Comparison of ENCODE assay signal across 18 cellular contexts in the genomic region with DNA sequence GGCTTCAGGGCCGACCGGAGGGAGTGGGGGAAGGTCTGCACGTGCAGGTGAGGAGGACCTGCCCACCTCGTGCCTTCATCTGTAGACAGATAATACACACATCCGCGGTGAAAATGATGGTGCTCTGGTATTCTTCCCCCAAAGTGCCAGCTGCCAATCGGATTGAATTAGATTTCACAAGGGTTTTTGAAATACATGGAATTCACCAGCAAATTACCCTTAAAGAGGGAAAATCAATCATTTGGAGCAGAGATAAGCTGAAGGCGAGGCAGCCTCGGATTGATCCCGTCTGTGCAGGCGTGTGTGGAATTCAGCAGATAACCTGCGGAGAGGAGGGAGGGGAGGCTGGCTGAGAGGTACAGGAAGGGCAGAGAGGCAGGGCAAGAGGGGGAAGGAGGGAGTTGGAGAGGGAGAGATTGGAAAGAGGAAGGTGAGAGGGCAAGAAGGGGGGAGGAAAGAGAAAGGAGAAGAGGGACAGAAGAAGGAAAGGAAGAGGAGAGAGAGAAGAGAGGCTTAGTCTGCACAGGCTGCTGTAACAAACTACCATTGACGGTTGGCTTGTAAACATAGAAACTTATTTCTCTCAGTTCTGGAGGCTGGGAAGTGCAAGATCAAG.
DNase-seq lines count a peak whose midpoint lies in the region; ATAC-seq and TF ChIP-seq lines count a peak whose summit lies in the region.
"Had no signal": no experiment of that assay in that cellular context is flagged by ENCODE, and none has a peak within 500 bp of the region (broad histone marks: within the 10 kb centered on the region; RNA-seq: fewer than 3 reads in every experiment).

No MANE protein-coding gene starts in this region.

- no peak overlapping the region for H2BK5ac ChIP-seq in mesenchymal stem cell (ENCODE audit: low read depth, low read length, poor library complexity, severe bottlenecking)

- H3K27ac Mint-ChIP-seq in activated T-helper 17 cell treated with anti-CD3 and anti-CD28 coated beads, Interleukin-2, amount 50 U/mL, for 72 hours: peak overlapping the region; percentile 23
- H3K27ac Mint-ChIP-seq: T-helper 2 cell treated with Interferon-gamma antibody and Interleukin-4, amounts not matched to agents 5 μg/mL and 100 μg/mL, for 36 hours had no signal

- H3K79me1 ChIP-seq in mesenchymal stem cell (replicated peaks; ENCODE audit: low read length, poor library complexity, severe bottlenecking): no peaks in the 10 kb centered on the region

- DNase-seq in MV-4-11 (lab: John Stamatoyannopoulos, UW) (peak; percentile 16), right lobe of liver (peak in 1 of 3 donors; percentile 44), NCI-H510A treated with DMSO at 0.1 percent for 48 hours (lab: John Stamatoyannopoulos, UW) (no peak), GM19240 (ENCODE audit: insufficient read length, low spot score) (no peak), mesenchymal stem cell (no peak)
- DNase-seq: brain microvascular endothelial cell, DMS 273 treated with DMSO at 0.1 percent for 48 hours, foreskin fibroblast, GDM1, NCI-H1048, retina had no signal

- TF ChIP-seq CTCF in right lobe of liver (IDR thresholded peaks at IDR 0.05): no peak

- H3K27me3 Mint-ChIP-seq in activated T-helper 17 cell treated with anti-CD3 and anti-CD28 coated beads, Interleukin-2, amount 50 U/mL, for 72 hours: peaks cover 3% of the 10 kb centered on the region

- H3K4ac ChIP-seq in mesenchymal stem cell (ENCODE audit: low read depth in 1 of 2, low read length in 2 of 2): no peak overlapping the region

- H3K36me3 Mint-ChIP-seq in activated T-helper 17 cell treated with anti-CD3 and anti-CD28 coated beads, Interleukin-2, amount 50 U/mL, for 72 hours (ENCODE audit: low read depth): no peaks in the 10 kb centered on the region

- no peak for ATAC-seq in activated T-helper 17 cell treated with anti-CD3 and anti-CD28 coated beads, Interleukin-2, amount 50 U/mL, for 72 hours (replicated peaks)
- ATAC-seq in right lobe of liver: peak in 2 of 4 donors; percentile 3 to 12
- ATAC-seq in HG03521 (IDR thresholded peaks at IDR 0.05; ENCODE audit: unreplicated experiment): no peak
- ATAC-seq: GM12878, HCT116 had no signal

- peak overlapping the region; percentile 30 to 88 (median 57); a peak in 21 of 22 replicates for H3K4me2 ChIP-seq in BLaER1 treated with 17β-estradiol and CSF1 and Interleukin-3, amounts not matched to agents 10 nM and 100 nM
- no peak overlapping the region for H3K4me2 ChIP-seq in mesenchymal stem cell (ENCODE audit: low read length, poor library complexity, severe bottlenecking)

- H4K20me1 ChIP-seq in BLaER1 treated with 17β-estradiol and CSF1 and Interleukin-3, amounts not matched to agents 10 nM and 100 nM: no peaks in the 10 kb centered on the region

- H2BK120ac ChIP-seq in mesenchymal stem cell (ENCODE audit: low read depth, low read length): no peak overlapping the region

- H4K91ac ChIP-seq in mesenchymal stem cell (ENCODE audit: low read length): no peak overlapping the region

- no peak overlapping the region for H4K8ac ChIP-seq in mesenchymal stem cell (ENCODE audit: low read length)

- no peaks in the 10 kb centered on the region for H3K9me3 ChIP-seq in BLaER1 treated with 17β-estradiol and CSF1 and Interleukin-3, amounts not matched to agents 10 nM and 100 nM (replicated peaks in 1 of 11)
- H3K9me3 ChIP-seq in right lobe of liver: no peaks in the 10 kb centered on the region
- H3K9me3 ChIP-seq in mesenchymal stem cell (ENCODE audit: control insufficient read depth, low read length): no peaks in the 10 kb centered on the region

- no peak overlapping the region for H2AK5ac ChIP-seq in mesenchymal stem cell (ENCODE audit: low read length, severe bottlenecking)

- no peak overlapping the region for H3K14ac ChIP-seq in mesenchymal stem cell (ENCODE audit: low read length in 2 of 2)

- no peak overlapping the region for H3K27ac ChIP-seq in BLaER1 treated with 17β-estradiol and CSF1 and Interleukin-3, amounts not matched to agents 10 nM and 100 nM
- H3K27ac ChIP-seq in right lobe of liver (peak overlapping the region; percentile 4 to 43 (median 29)), mesenchymal stem cell (ENCODE audit: low read length, poor library complexity, severe bottlenecking) (no peak overlapping the region)
- H3K27ac ChIP-seq: brain microvascular endothelial cell had no signal

- no peaks in the 10 kb centered on the region for H3K9me3 Mint-ChIP-seq in activated T-helper 17 cell treated with anti-CD3 and anti-CD28 coated beads, Interleukin-2, amount 50 U/mL, for 72 hours
- H3K9me3 Mint-ChIP-seq: nephron; T-helper 2 cell treated with Interferon-gamma antibody and Interleukin-4, amounts not matched to agents 5 μg/mL and 100 μg/mL, for 36 hours had no signal

- no peaks in the 10 kb centered on the region for H3K36me3 ChIP-seq in BLaER1 treated with 17β-estradiol and CSF1 and Interleukin-3, amounts not matched to agents 10 nM and 100 nM
- H3K36me3 ChIP-seq in right lobe of liver (no peaks in the 10 kb centered on the region), mesenchymal stem cell (ENCODE audit: control insufficient read depth in 1 of 2, insufficient read depth in 2 of 2, low read depth in 1 of 2, low read length in 2 of 2) (no peaks in the 10 kb centered on the region)
- H3K36me3 ChIP-seq: brain microvascular endothelial cell had no signal

- WGBS in right lobe of liver (ENCODE audit: insufficient coverage, low coverage, low lambda C conversion rate, missing lambda C conversion rate): 30% methylated on average over 13 of the region's 13 CpGs
- WGBS in mesenchymal stem cell: 29% methylated on average over 13 of the region's 13 CpGs

- H3K4me3 ChIP-seq in BLaER1 treated with 17β-estradiol and CSF1 and Interleukin-3, amounts not matched to agents 10 nM and 100 nM: no peak overlapping the region
- H3K4me3 ChIP-seq in right lobe of liver (no peak overlapping the region), mesenchymal stem cell (ENCODE audit: insufficient read depth in 1 of 2, low read depth in 1 of 2, low read length in 2 of 2) (no peak overlapping the region)
- H3K4me3 ChIP-seq: GM12878 had no signal

- peak overlapping the region in 1 of 11 experiments; percentile 11; a peak in 2 of 22 replicates for H3K9ac ChIP-seq in BLaER1 treated with 17β-estradiol and CSF1 and Interleukin-3, amounts not matched to agents 10 nM and 100 nM
- H3K9ac ChIP-seq in mesenchymal stem cell (ENCODE audit: low read length): no peak overlapping the region

- H3K27me3 ChIP-seq in BLaER1 treated with 17β-estradiol and CSF1 and Interleukin-3, amounts not matched to agents 10 nM and 100 nM: peaks cover 0 to 9% (median 0%) of the 10 kb centered on the region in 11 experiments; a peak in 2 of 22 replicates
- H3K27me3 ChIP-seq in right lobe of liver: no peaks in the 10 kb centered on the region
- H3K27me3 ChIP-seq in mesenchymal stem cell (ENCODE audit: control insufficient read depth in 1 of 2, insufficient read depth in 1 of 2, low read length in 2 of 2): peaks cover 84 to 95% of the 10 kb centered on the region in 2 experiments

- no peak overlapping the region for H2BK15ac ChIP-seq in mesenchymal stem cell (ENCODE audit: low read depth, poor library complexity, severe bottlenecking)

- TF ChIP-seq POLR2A in right lobe of liver (IDR thresholded peaks at IDR 0.05): no peak

- H3K4me1 ChIP-seq in BLaER1 treated with 17β-estradiol and CSF1 and Interleukin-3, amounts not matched to agents 10 nM and 100 nM: peaks cover 57 to 65% (median 61%) of the 10 kb centered on the region in 10 experiments
- H3K4me1 ChIP-seq in right lobe of liver (peaks cover 0 to 55% (median 25%) of the 10 kb centered on the region in 4 donors), mesenchymal stem cell (ENCODE audit: control insufficient read depth, insufficient read depth, low read depth, low read length) (peaks cover 6% of the 10 kb centered on the region)

- H2BK12ac ChIP-seq in mesenchymal stem cell (ENCODE audit: low read length in 2 of 2): no peak overlapping the region

- no peak overlapping the region for H3K23ac ChIP-seq in mesenchymal stem cell (ENCODE audit: low read length in 2 of 2)

- H2AFZ ChIP-seq in mesenchymal stem cell (ENCODE audit: low read depth, low read length): no peak overlapping the region

- H3K4me1 Mint-ChIP-seq in activated T-helper 17 cell treated with anti-CD3 and anti-CD28 coated beads, Interleukin-2, amount 50 U/mL, for 72 hours: no peaks in the 10 kb centered on the region

- no peak overlapping the region for H3K4me3 Mint-ChIP-seq in activated T-helper 17 cell treated with anti-CD3 and anti-CD28 coated beads, Interleukin-2, amount 50 U/mL, for 72 hours
- H3K4me3 Mint-ChIP-seq: nephron; T-helper 2 cell treated with Interferon-gamma antibody and Interleukin-4, amounts not matched to agents 5 μg/mL and 100 μg/mL, for 36 hours had no signal

- intact Hi-C loops in right lobe of liver (cut with DNase I): no loop called here

- no peak overlapping the region for H3K18ac ChIP-seq in mesenchymal stem cell (ENCODE audit: low read depth in 1 of 2, low read length in 2 of 2)

Comparison
In these comparisons a context has a peak if more than half of its experiments do, and no peak if none do; other contexts are left out.
1. H3K27ac ChIP-seq: peak in right lobe of liver (3 of 3); none in BLaER1 treated with 17β-estradiol and CSF1 and Interleukin-3, amounts not matched to agents 10 nM and 100 nM (0 of 11) and mesenchymal stem cell (single experiment).